In the genomic region with DNA sequence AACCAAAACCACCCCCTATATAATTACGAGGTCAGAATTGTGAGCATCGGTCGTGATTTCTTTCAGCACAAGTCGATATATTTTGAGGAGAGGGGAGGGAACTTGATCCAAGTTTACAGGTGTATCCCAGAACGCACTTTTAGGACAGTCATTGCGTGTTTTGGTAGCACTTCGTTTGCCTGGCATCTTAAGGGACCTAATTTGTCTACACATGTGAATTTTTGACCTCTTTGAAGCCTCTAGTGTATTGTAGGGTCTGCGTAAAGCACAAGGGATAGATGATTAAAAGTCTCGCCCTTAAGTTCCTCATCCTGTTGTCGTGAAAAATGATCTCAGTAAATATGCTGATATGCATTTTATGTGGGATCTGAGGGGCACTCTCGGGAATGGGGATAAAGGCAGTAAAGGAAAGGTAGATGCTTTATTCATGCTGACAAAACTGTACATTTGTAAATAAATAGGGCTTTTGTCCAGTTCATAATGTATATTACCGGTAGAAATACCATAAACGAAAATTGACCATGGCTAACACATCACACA, we compare ENCODE assay signal across 8 cellular contexts. TPM values are rescaled to one million over a fixed set of nuclear protein-coding genes. Genes with fewer than 3 reads are reported as not detected.
DNase-seq lines count a peak whose midpoint lies in the region; ATAC-seq, FAIRE-seq and TF ChIP-seq lines count a peak whose summit lies in the region.

No MANE protein-coding gene starts in this region.

- in situ Hi-C loops in gastrocnemius medialis (cut with MboI; ENCODE audit: low sequenced_read_pairs in 4 of 4), result loop anchor here in 2 of 4 donors (10.0 to 25.0 kb wide), 2 partner anchors 124 to 131 kb away; no protein-coding TSS in a partner anchor

- no peak for FAIRE-seq in D721Med (lab: Jason Lieb, UNC)

- H3K4me3 ChIP-seq in SJSA1 (peak overlapping the region; percentile 79), fibroblast of mammary gland (ENCODE audit: control insufficient read depth, low read depth, low read length) (peak overlapping the region; percentile 79), gastrocnemius medialis (peak overlapping the region; percentile 60 to 73 (median 66))

- H3K9me3 ChIP-seq in SJSA1 (replicated peaks) (no peaks in the 10 kb centered on the region), gastrocnemius medialis (no peaks in the 10 kb centered on the region)

- no peak for TF ChIP-seq CTCF in fibroblast of mammary gland (conservative IDR thresholded peaks at IDR 0.05; ENCODE audit: control insufficient read depth, insufficient read depth, low read depth, low read length)
- no peak for TF ChIP-seq CTCF in gastrocnemius medialis (IDR thresholded peaks at IDR 0.05 in 4 of 5, conservative IDR thresholded peaks at IDR 0.05 in 1 of 5)
- TF ChIP-seq CTCF in D721Med (IDR thresholded peaks at IDR 0.05; ENCODE audit: insufficient read depth, missing control alignments), result no peak

- H3K27me3 ChIP-seq in SJSA1 (replicated peaks) (no peaks in the 10 kb centered on the region), gastrocnemius medialis (no peaks in the 10 kb centered on the region)

- DNase-seq in SJSA1 (ENCODE audit: low read depth in 1 of 2, low spot score in 2 of 2) (no peak), fibroblast of mammary gland (ENCODE audit: low read depth) (no peak), gastrocnemius medialis (no peak), kidney glomerular epithelial cell (lab: John Stamatoyannopoulos, UW) (no peak), midbrain (lab: John Stamatoyannopoulos, UW) (no peak), D721Med (ENCODE audit: insufficient read length, low spot score) (no peak), NOMO-1 (lab: John Stamatoyannopoulos, UW; ENCODE audit: unreplicated experiment in 2 of 2) (no peak)

- H3K36me3 ChIP-seq in SJSA1, result no peaks in the 10 kb centered on the region
- no peaks in the 10 kb centered on the region for H3K36me3 ChIP-seq in gastrocnemius medialis

- no peak for TF ChIP-seq POLR2A in gastrocnemius medialis (IDR thresholded peaks at IDR 0.05)

- intact Hi-C loops in gastrocnemius medialis (cut with DNase I; ENCODE audit: low total_unique reads), result loop anchor here (5.0 kb wide), 1 partner anchor 109 kb away; a partner anchor contains a TSS

- H3K4me1 ChIP-seq in SJSA1 (replicated peaks) (peaks cover 16% of the 10 kb centered on the region), gastrocnemius medialis (peaks cover 8 to 13% of the 10 kb centered on the region in 2 donors)

- ATAC-seq in GM19035 (IDR thresholded peaks at IDR 0.05; ENCODE audit: unreplicated experiment), result peak; percentile 5
- ATAC-seq in gastrocnemius medialis, result no peak

- H3K27ac ChIP-seq in SJSA1, result peak overlapping the region; percentile 59
- H3K27ac ChIP-seq in gastrocnemius medialis, result peak overlapping the region in 3 of 4 donors; percentile 26 to 45 (median 40)

RNA-seq across cellular contexts. Expression of a gene that starts 0.6 kb away (rescaled TPM):
- total RNA-seq in SJSA1 (2014; rRNA removed; shearing (Covaris generic)), result 23.6 and 26.9 TPM in 2 replicates
- 1 to 10 TPM in 1 of 4 donors, under 1 TPM in 3; 0.24 to 1.3 (median 0.64) TPM for total RNA-seq in gastrocnemius medialis

Comparison
In these comparisons a context has a peak if more than half of its experiments do, and no peak if none do; other contexts are left out.
1. RNA of a gene that starts 0.6 kb away (total RNA-seq): 23.6 to 26.9 TPM in SJSA1; 0.24 to 1.3 TPM in gastrocnemius medialis; every median in the first group is over 10 times any median in the second.
2. Peak in every context shown above with its lines, with median percentiles within 50 percentile points of each other: H3K4me3 ChIP-seq.